Comparison of ENCODE assay signal across 2 cellular contexts in the genomic region with DNA sequence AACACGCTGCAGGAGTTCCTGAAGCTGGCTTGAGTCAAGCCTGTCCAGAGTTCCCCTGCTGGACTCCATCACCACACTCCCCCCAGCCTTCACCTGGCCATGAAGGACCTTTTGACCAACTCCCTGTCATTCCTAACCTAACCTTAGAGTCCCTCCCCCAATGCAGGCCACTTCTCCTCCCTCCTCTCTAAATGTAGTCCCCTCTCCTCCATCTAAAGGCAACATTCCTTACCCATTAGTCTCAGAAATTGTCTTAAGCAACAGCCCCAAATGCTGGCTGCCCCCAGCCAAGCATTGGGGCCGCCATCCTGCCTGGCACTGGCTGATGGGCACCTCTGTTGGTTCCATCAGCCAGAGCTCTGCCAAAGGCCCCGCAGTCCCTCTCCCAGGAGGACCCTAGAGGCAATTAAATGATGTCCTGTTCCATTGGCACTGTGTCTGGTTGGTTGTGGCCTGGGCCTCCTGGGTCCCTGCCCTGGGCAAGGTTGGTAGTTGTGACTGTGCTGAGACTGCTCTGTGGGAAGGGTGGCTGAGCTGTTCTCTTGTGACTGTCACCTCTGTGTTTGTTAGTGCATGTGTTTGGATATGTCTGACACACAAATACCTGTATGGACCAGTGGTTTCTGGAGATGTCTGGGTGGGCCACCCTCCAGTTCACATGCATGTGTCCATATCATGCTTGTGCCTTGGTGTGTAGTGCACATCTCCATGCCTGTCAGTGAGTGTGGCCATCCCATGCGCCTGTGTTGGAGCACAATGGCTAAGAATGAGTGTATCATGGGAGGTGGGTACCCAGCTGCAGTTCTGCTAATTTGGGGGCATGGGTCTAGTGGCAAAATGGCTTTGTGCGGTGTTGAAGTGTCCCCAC.
TF ChIP-seq lines count a peak whose summit lies in the region.

No MANE protein-coding gene starts in this region.

TF ChIP-seq in A549, 52 proteins besides CTCF, POLR2A, EP300 and RAD21:
- TF ChIP-seq ZC3H11A (IDR thresholded peaks at IDR 0.05) = no peak
- no peak for TF ChIP-seq MYC (IDR thresholded peaks at IDR 0.05; ENCODE audit: borderline replicate concordance, low read length)
- TF ChIP-seq KDM1A (IDR thresholded peaks at IDR 0.05; ENCODE audit: low read depth) = no peak
- no peak for TF ChIP-seq HOXB13 (CRISPR knock-in tag; IDR thresholded peaks at IDR 0.05; ENCODE audit: low read depth)
- no peak for TF ChIP-seq ESRRA (IDR thresholded peaks at IDR 0.05; ENCODE audit: borderline replicate concordance, low read length)
- no peak for TF ChIP-seq MAFK (IDR thresholded peaks at IDR 0.05; ENCODE audit: partially characterized antibody)
- TF ChIP-seq HOXB5 (CRISPR knock-in tag; IDR thresholded peaks at IDR 0.05) = no peak
- TF ChIP-seq FOSB (CRISPR knock-in tag; IDR thresholded peaks at IDR 0.05) = no peak
- TF ChIP-seq USF2 (IDR thresholded peaks at IDR 0.05) = no peak
- TF ChIP-seq FOSL2 (IDR thresholded peaks at IDR 0.05) = no peak
- TF ChIP-seq FOSL2 (CRISPR knock-in tag; IDR thresholded peaks at IDR 0.05) = no peak

TF ChIP-seq in HCT116, 20 proteins besides CTCF, POLR2A, EP300 and RAD21:
- no peak for TF ChIP-seq MAX (IDR thresholded peaks at IDR 0.05)
- TF ChIP-seq ZNF274 (IDR thresholded peaks at IDR 0.05; ENCODE audit: low read depth, low read length) = no peak
- peak; percentile 33; the same call in 1 of the 2 replicates for TF ChIP-seq POLR2AphosphoS5 (IDR thresholded peaks at IDR 0.05; ENCODE audit: low read depth, low read length)
